In genomic region chr21:45588086-45588825, GRCh38 we compare ENCODE assay signal across 21 cellular contexts. TPM values are rescaled to one million over a fixed set of nuclear protein-coding genes. Genes with fewer than 3 reads are reported as not detected.
DNase-seq lines count a peak whose midpoint lies in the region; ATAC-seq, FAIRE-seq and TF ChIP-seq lines count a peak whose summit lies in the region.
"Had no signal": no experiment of that assay in that cellular context is flagged by ENCODE, and none has a peak within 500 bp of the region (broad histone marks: within the 10 kb centered on the region; RNA-seq: fewer than 3 reads in every experiment).

No MANE protein-coding gene starts in this region.

- H3K9me3 ChIP-seq in right lobe of liver (no peaks in the 10 kb centered on the region), HepG2 (ENCODE audit: low read length) (peaks cover 11% of the 10 kb centered on the region), upper lobe of right lung (peaks cover 10% of the 10 kb centered on the region)

- H3K36me3 ChIP-seq in right lobe of liver (no peaks in the 10 kb centered on the region), HepG2 (replicated peaks in 1 of 2; ENCODE audit: control insufficient read depth in 1 of 2, insufficient read depth in 2 of 2, low read length in 2 of 2) (no peaks in the 10 kb centered on the region), upper lobe of right lung (no peaks in the 10 kb centered on the region)
- H3K36me3 ChIP-seq: BE2C had no signal

- no peak for TF ChIP-seq CTCF in right lobe of liver (IDR thresholded peaks at IDR 0.05)
- no peak for TF ChIP-seq CTCF in HepG2 (CRISPR knock-in tag; IDR thresholded peaks at IDR 0.05)
- no peak for TF ChIP-seq CTCF in upper lobe of right lung (IDR thresholded peaks at IDR 0.05)
- no peak for TF ChIP-seq CTCF in WTC11 (IDR thresholded peaks at IDR 0.05)

- H3K27ac Mint-ChIP-seq in WTC11, result no peak overlapping the region
- H3K27ac Mint-ChIP-seq: CD8-positive, alpha-beta T cell; H9 had no signal

- H3K36me3 Mint-ChIP-seq in WTC11, result peaks cover 42% of the 10 kb centered on the region
- H3K36me3 Mint-ChIP-seq: CD8-positive, alpha-beta T cell had no signal

- DNase-seq in activated CD4-positive, CD25-positive, alpha-beta regulatory T cell treated with anti-CD3 and anti-CD28 coated beads, Interleukin-2, amount 50 U/mL, for 72 hours, result peak; percentile 16
- DNase-seq in right lobe of liver (peak in 2 of 3 donors; percentile 7 to 13), HepG2 (ENCODE audit: low spot score) (no peak), islet precursor cell (peak; percentile 20), upper lobe of right lung (peak; percentile 28), NCI-H510A treated with DMSO at 0.1 percent for 48 hours (lab: John Stamatoyannopoulos, UW) (no peak), WTC11 (ENCODE audit: low spot score) (no peak)
- DNase-seq: BE2C; CD8-positive, alpha-beta T cell; H9; IMR-90; Kasumi-1; MM.1S; NCI-H1105; NCI-H1694; NCI-H345; NCI-H69; RPMI8226 had no signal

- H3K9me3 Mint-ChIP-seq in WTC11, result peaks cover 59% of the 10 kb centered on the region

- H3K4me3 Mint-ChIP-seq in WTC11, result no peak overlapping the region
- H3K4me3 Mint-ChIP-seq: CD8-positive, alpha-beta T cell; H9 had no signal

- in situ Hi-C loops in HepG2 (cut with HindIII; ENCODE audit: extremely low pct_ligation_motif_present, low pct_unique_long_range_greater_than_20kb), result no loop called here

- intact Hi-C loops in right lobe of liver (cut with DNase I), result no loop called here
- intact Hi-C loops in HepG2 (cut with micrococcal nuclease; ENCODE audit: unreplicated experiment), result no loop called here
- intact Hi-C loops in upper lobe of right lung (cut with DNase I), result no loop called here

- no peak for ATAC-seq in activated CD4-positive, CD25-positive, alpha-beta regulatory T cell treated with anti-CD3 and anti-CD28 coated beads, Interleukin-2, amount 50 U/mL, for 24 hours
- ATAC-seq in right lobe of liver (no peak), HepG2 (no peak), upper lobe of right lung (no peak), WTC11 (no peak)
- ATAC-seq: CD8-positive, alpha-beta T cell had no signal

- no peaks in the 10 kb centered on the region for H3K79me2 ChIP-seq in HepG2 (ENCODE audit: insufficient read depth, low read length)

- no peak overlapping the region for H2AFZ ChIP-seq in HepG2 (ENCODE audit: low read length)

- H3K27ac ChIP-seq in right lobe of liver (no peak overlapping the region), HepG2 (ENCODE audit: extremely low read length, insufficient read depth, low read length) (no peak overlapping the region), upper lobe of right lung (no peak overlapping the region)
- H3K27ac ChIP-seq: 22Rv1 had no signal

- WGBS in right lobe of liver (ENCODE audit: insufficient coverage, low coverage, low lambda C conversion rate, missing lambda C conversion rate), result 73% methylated on average over 9 of the region's 10 CpGs
- WGBS in HepG2 (ENCODE audit: low lambda C conversion rate), result 16% methylated on average over 10 of the region's 10 CpGs

- POLR2A ChIA-PET in HepG2 (lab: Yijun Ruan, JAX) (no interaction called here), WTC11 (lab: Charles Lee) (no interaction called here)

- FAIRE-seq in HepG2 (lab: Jason Lieb, UNC), result no peak

- TF ChIP-seq RAD21 in HepG2 (CRISPR knock-in tag; IDR thresholded peaks at IDR 0.05), result no peak

- TF ChIP-seq EP300 in HepG2 (IDR thresholded peaks at IDR 0.05; ENCODE audit: low read depth in 2 of 2, low read length in 2 of 2), result no peak
- no peak for TF ChIP-seq EP300 in HepG2 (CRISPR knock-in tag; IDR thresholded peaks at IDR 0.05; ENCODE audit: borderline replicate concordance)

- peaks cover 0 to 4% (median 0%) of the 10 kb centered on the region in 4 donors for H3K4me1 ChIP-seq in right lobe of liver
- no peaks in the 10 kb centered on the region for H3K4me1 ChIP-seq in HepG2 (ENCODE audit: insufficient read depth, low read length)
- peaks cover 5% of the 10 kb centered on the region for H3K4me1 ChIP-seq in upper lobe of right lung

- H3K4me1 Mint-ChIP-seq in WTC11, result no peaks in the 10 kb centered on the region
- H3K4me1 Mint-ChIP-seq: H9 had no signal

- no peak for TF ChIP-seq POLR2A in right lobe of liver (IDR thresholded peaks at IDR 0.05)
- no peak for TF ChIP-seq POLR2A in HepG2 (IDR thresholded peaks at IDR 0.05; ENCODE audit: insufficient read depth in 1 of 2, low read depth in 2 of 2, low read length in 2 of 2)

- H3K27me3 ChIP-seq in right lobe of liver, result no peaks in the 10 kb centered on the region
- peaks cover 0 to 2% of the 10 kb centered on the region in 2 experiments; a peak in 1 of 5 replicates for H3K27me3 ChIP-seq in HepG2 (ENCODE audit: control insufficient read depth in 1 of 2, insufficient read depth in 2 of 2, low read length in 2 of 2)
- H3K27me3 ChIP-seq in upper lobe of right lung, result peaks cover 5% of the 10 kb centered on the region
- H3K27me3 ChIP-seq: BE2C had no signal

- H3K4me2 ChIP-seq in HepG2 (ENCODE audit: low read depth, low read length), result no peak overlapping the region

- H3K27me3 Mint-ChIP-seq in WTC11 (ENCODE audit: low read depth), result peaks cover 56% of the 10 kb centered on the region

- H3K4me3 ChIP-seq in right lobe of liver, result no peak overlapping the region
- no peak overlapping the region for H3K4me3 ChIP-seq in HepG2 (replicated peaks in 1 of 3; ENCODE audit: insufficient read depth in 1 of 3, low read depth in 2 of 3, low read length in 3 of 3)
- H3K4me3 ChIP-seq in upper lobe of right lung, result no peak overlapping the region

- CTCF ChIA-PET in HepG2 (lab: Yijun Ruan, JAX; ENCODE audit: low intra/inter-chr PET ratio, low total read pairs), result no interaction called here
- CTCF ChIA-PET in WTC11 (lab: Charles Lee), result interaction anchor here (0.9 kb wide), 1 partner anchor 32 kb away, joined by 3 read pairs; no protein-coding TSS in a partner anchor

- H3K9ac ChIP-seq in HepG2 (ENCODE audit: insufficient read depth, low read depth, low read length), result no peak overlapping the region

- BruUV-seq in HepG2 (replicated peaks; lab: Mats Ljungman, UMichigan), result no TSS peak

- no peaks in the 10 kb centered on the region for H4K20me1 ChIP-seq in HepG2 (ENCODE audit: insufficient read depth, low read length)

TF ChIP-seq in HepG2, 621 proteins besides CTCF, POLR2A, EP300 and RAD21 (continues in another document):
- TF ChIP-seq SAP130 (CRISPR knock-in tag; IDR thresholded peaks at IDR 0.05; ENCODE audit: low read depth), result no peak

TF ChIP-seq in WTC11, 78 proteins besides CTCF, POLR2A, EP300 and RAD21 (continues in another document):
- TF ChIP-seq SP1 (CRISPR knock-in tag; conservative IDR thresholded peaks at IDR 0.05), result no peak

RNA-seq across cellular contexts. Expression of gene SLC19A1, which starts 46.0 kb away (rescaled TPM):
- total RNA-seq in right lobe of liver (10 to 100 TPM in 4 of 6 experiments, 1 to 10 TPM in 2; 4.5 to 24.5 (median 15.7) TPM), HepG2 (2016; rRNA removed; fragmentation: Illumina TruSeq; extraction: Trizol) (12.6 and 21.8 TPM in 2 replicates), upper lobe of right lung (39.3 TPM), WTC11 (2021) (27.7 to 29.8 TPM (median 28.3 TPM) in 3 replicates)
- 4.8 and 5.6 TPM in 2 replicates for total RNA-seq in HepG2 (2016; cell fraction: cytosol; rRNA removed; fragmentation: Illumina TruSeq; extraction: Trizol; ENCODE audit: low read depth)
- total RNA-seq in HepG2 (2016; cell fraction: insoluble cytoplasmic fraction; rRNA removed; fragmentation: Illumina TruSeq; extraction: Trizol), result 11.0 and 23.6 TPM in 2 replicates
- total RNA-seq in HepG2 (2016; cell fraction: membrane; rRNA removed; fragmentation: Illumina TruSeq; extraction: Trizol), result 10.8 TPM in 2 replicates
- total RNA-seq in HepG2 (2016; cell fraction: nucleus; rRNA removed; fragmentation: Illumina TruSeq; extraction: Trizol), result 21.2 and 27.4 TPM in 2 replicates
- 23.0 and 31.0 TPM in 2 replicates for polyA plus RNA-seq in HepG2 (2011; rRNA removed)
- polyA plus RNA-seq in HepG2 (2011; cell fraction: cytosol; rRNA removed), result 14.5 and 24.7 TPM in 2 replicates
- polyA plus RNA-seq in HepG2 (2011; cell fraction: nucleus; rRNA removed), result 49.0 and 62.1 TPM in 2 replicates
- 18.0 and 36.8 TPM in 2 replicates for polyA plus RNA-seq in HepG2 (2012)
- polyA plus RNA-seq in HepG2 (2016; cell fraction: cytosol; fragmentation: Illumina TruSeq; extraction: Trizol; ENCODE audit: low read depth), result 3.7 and 4.0 TPM in 2 replicates
- 11.1 and 13.0 TPM in 2 replicates for polyA plus RNA-seq in HepG2 (2016; cell fraction: insoluble cytoplasmic fraction; fragmentation: Illumina TruSeq; extraction: Trizol; ENCODE audit: low read depth)
- 6.4 and 7.2 TPM in 2 replicates for polyA plus RNA-seq in HepG2 (2016; cell fraction: membrane; fragmentation: Illumina TruSeq; extraction: Trizol; ENCODE audit: low read depth)
- 44.5 and 46.0 TPM in 2 replicates for polyA plus RNA-seq in HepG2 (2016; cell fraction: nucleus; fragmentation: Illumina TruSeq; extraction: Trizol; ENCODE audit: insufficient read depth, low read depth)
- 42.0 and 128 TPM in 2 replicates for polyA minus RNA-seq in HepG2 (2011; rRNA and poly(A)+ RNA removed; ENCODE audit: low replicate concordance)
- polyA minus RNA-seq in HepG2 (2011; cell fraction: cytosol; rRNA and poly(A)+ RNA removed), result 32.2 and 34.4 TPM in 2 replicates
- 12.2 and 14.7 TPM in 2 replicates for polyA minus RNA-seq in HepG2 (2011; cell fraction: nucleus; rRNA and poly(A)+ RNA removed)

RNA-seq across cellular contexts. Expression of gene PCBP3, which starts 55.3 kb away (rescaled TPM):
- total RNA-seq in right lobe of liver (1 to 10 TPM in 1 of 6 experiments, under 1 TPM in 5; 0.37 to 1.5 (median 0.69) TPM), HepG2 (2016; rRNA removed; fragmentation: Illumina TruSeq; extraction: Trizol) (not detected in 2 replicates), upper lobe of right lung (3.8 TPM), WTC11 (2021) (8.5 to 14.0 TPM (median 11.8 TPM) in 3 replicates)
- total RNA-seq in HepG2 (2016; cell fraction: cytosol; rRNA removed; fragmentation: Illumina TruSeq; extraction: Trizol; ENCODE audit: low read depth), result not detected in 2 replicates
- not detected in 2 replicates for total RNA-seq in HepG2 (2016; cell fraction: insoluble cytoplasmic fraction; rRNA removed; fragmentation: Illumina TruSeq; extraction: Trizol)
- not detected in 2 replicates for total RNA-seq in HepG2 (2016; cell fraction: membrane; rRNA removed; fragmentation: Illumina TruSeq; extraction: Trizol)
- total RNA-seq in HepG2 (2016; cell fraction: nucleus; rRNA removed; fragmentation: Illumina TruSeq; extraction: Trizol), result not detected in 2 replicates
- not detected in 2 replicates for polyA plus RNA-seq in HepG2 (2011; rRNA removed)
- polyA plus RNA-seq in HepG2 (2011; cell fraction: cytosol; rRNA removed), result not detected in 2 replicates
- polyA plus RNA-seq in HepG2 (2011; cell fraction: nucleus; rRNA removed), result not detected in 2 replicates
- not detected in 2 replicates for polyA plus RNA-seq in HepG2 (2012)
- not detected in 2 replicates for polyA plus RNA-seq in HepG2 (2016; cell fraction: cytosol; fragmentation: Illumina TruSeq; extraction: Trizol; ENCODE audit: low read depth)
- polyA plus RNA-seq in HepG2 (2016; cell fraction: insoluble cytoplasmic fraction; fragmentation: Illumina TruSeq; extraction: Trizol; ENCODE audit: low read depth), result not detected in 2 replicates
- polyA plus RNA-seq in HepG2 (2016; cell fraction: membrane; fragmentation: Illumina TruSeq; extraction: Trizol; ENCODE audit: low read depth), result not detected in 2 replicates
- not detected in 2 replicates for polyA plus RNA-seq in HepG2 (2016; cell fraction: nucleus; fragmentation: Illumina TruSeq; extraction: Trizol; ENCODE audit: insufficient read depth, low read depth)
- not detected in 2 replicates for polyA minus RNA-seq in HepG2 (2011; rRNA and poly(A)+ RNA removed; ENCODE audit: low replicate concordance)
- polyA minus RNA-seq in HepG2 (2011; cell fraction: cytosol; rRNA and poly(A)+ RNA removed), result not detected in 2 replicates
- polyA minus RNA-seq in HepG2 (2011; cell fraction: nucleus; rRNA and poly(A)+ RNA removed), result not detected in 2 replicates
- total RNA-seq: HT-29 had no signal

Comparison
In these comparisons a context has a peak if more than half of its experiments do, and no peak if none do; other contexts are left out.
1. DNase-seq: peak in activated CD4-positive, CD25-positive, alpha-beta regulatory T cell treated with anti-CD3 and anti-CD28 coated beads, Interleukin-2, amount 50 U/mL, for 72 hours (single experiment), right lobe of liver (2 of 3), islet precursor cell (single experiment) and upper lobe of right lung (single experiment); none in HepG2 (single experiment), NCI-H510A treated with DMSO at 0.1 percent for 48 hours (single experiment) and WTC11 (single experiment).